Comparison of ENCODE assay signal across 8 cellular contexts in genomic region chr12:55996715-55997534, GRCh38. TPM values are rescaled to one million over a fixed set of nuclear protein-coding genes. Genes with fewer than 3 reads are reported as not detected.
DNase-seq lines count a peak whose midpoint lies in the region; ATAC-seq and TF ChIP-seq lines count a peak whose summit lies in the region.

SUOX (plus strand) TSS chr12:55997276; CDS start chr12:56002222, 4,946 bp downstream.

- H3K27me3 Mint-ChIP-seq in endothelial cell (ENCODE audit: unreplicated experiment): peaks cover 13% of the 10 kb centered on the region

- H3K4me2 ChIP-seq in BLaER1 treated with 17β-estradiol and CSF1 and Interleukin-3, amounts not matched to agents 10 nM and 100 nM: peak within 1 kb of the TSS; percentile 40 to 90 (median 56)

- H3K4me3 Mint-ChIP-seq in endothelial cell (ENCODE audit: unreplicated experiment): peak within 1 kb of the TSS; percentile 95

- H3K4me1 Mint-ChIP-seq in endothelial cell (ENCODE audit: unreplicated experiment): peaks cover 53% of the 10 kb centered on the region

- no peaks in the 10 kb centered on the region for H3K9me3 Mint-ChIP-seq in endothelial cell (ENCODE audit: unreplicated experiment)

- peaks cover 36 to 38% (median 37%) of the 10 kb centered on the region in 11 experiments for H3K36me3 ChIP-seq in BLaER1 treated with 17β-estradiol and CSF1 and Interleukin-3, amounts not matched to agents 10 nM and 100 nM

- no peaks in the 10 kb centered on the region for H3K27me3 ChIP-seq in BLaER1 treated with 17β-estradiol and CSF1 and Interleukin-3, amounts not matched to agents 10 nM and 100 nM

- peaks cover 8 to 35% (median 17%) of the 10 kb centered on the region in 10 experiments; a peak in 16 of 20 replicates for H3K4me1 ChIP-seq in BLaER1 treated with 17β-estradiol and CSF1 and Interleukin-3, amounts not matched to agents 10 nM and 100 nM

- DNase-seq in NCI-H2029 (lab: John Stamatoyannopoulos, UW) (peak; percentile 94), UCSD-AML1 (lab: John Stamatoyannopoulos, UW; ENCODE audit: unreplicated experiment) (peak; percentile 92), endothelial cell (ENCODE audit: low spot score) (peak; percentile 90), lung microvascular endothelial cell (ENCODE audit: low read depth in 2 of 2) (peak; percentile 95 to 99), stromal cell of bone marrow (ENCODE audit: low read depth) (peak; percentile 97)

- peaks cover 44% of the 10 kb centered on the region for H3K36me3 Mint-ChIP-seq in endothelial cell (ENCODE audit: low read depth, unreplicated experiment)

- peak within 1 kb of the TSS in 9 of 11 experiments; percentile 10 to 76 (median 46); a peak in 12 of 22 replicates for H3K9ac ChIP-seq in BLaER1 treated with 17β-estradiol and CSF1 and Interleukin-3, amounts not matched to agents 10 nM and 100 nM

- H3K27ac Mint-ChIP-seq in endothelial cell (ENCODE audit: unreplicated experiment): peak within 1 kb of the TSS; percentile 85

- TF ChIP-seq CTCF in endothelial cell (IDR thresholded peaks at IDR 0.05; ENCODE audit: unreplicated experiment): no peak

- H3K4me3 ChIP-seq in BLaER1 treated with 17β-estradiol and CSF1 and Interleukin-3, amounts not matched to agents 10 nM and 100 nM: peak within 1 kb of the TSS in 6 of 10 experiments; percentile 1 to 67 (median 53); a peak in 11 of 20 replicates

- H3K9me3 ChIP-seq in BLaER1 treated with 17β-estradiol and CSF1 and Interleukin-3, amounts not matched to agents 10 nM and 100 nM (replicated peaks in 1 of 11): peaks cover 0 to 6% (median 0%) of the 10 kb centered on the region in 11 experiments; a peak in 1 of 22 replicates

- ATAC-seq in GM18861 (IDR thresholded peaks at IDR 0.05; ENCODE audit: unreplicated experiment) (peak; percentile 99), HG03025 (IDR thresholded peaks at IDR 0.05; ENCODE audit: low FRiP score, unreplicated experiment) (peak; percentile 95)

- H4K20me1 ChIP-seq in BLaER1 treated with 17β-estradiol and CSF1 and Interleukin-3, amounts not matched to agents 10 nM and 100 nM: peaks cover 0 to 24% (median 0%) of the 10 kb centered on the region in 11 experiments; a peak in 5 of 22 replicates

- peak within 1 kb of the TSS in 2 of 11 experiments; percentile 8 to 29; a peak in 3 of 22 replicates for H3K27ac ChIP-seq in BLaER1 treated with 17β-estradiol and CSF1 and Interleukin-3, amounts not matched to agents 10 nM and 100 nM

RNA-seq across cellular contexts. Expression of gene SUOX, which starts in this region (rescaled TPM):
- total RNA-seq in endothelial cell (ENCODE audit: unreplicated experiment) (31.6 TPM), lung microvascular endothelial cell (8.9 and 10.1 TPM in 2 replicates)
